ENCODE assay signal across 8 cellular contexts in genomic region chr6:33391278-33392167, GRCh38. TPM values are rescaled to one million over a fixed set of nuclear protein-coding genes. Genes with fewer than 3 reads are reported as not detected.
A peak's percentile ranks its signal among the peaks of the same experiment; 100 is the strongest.
DNase-seq lines count a peak whose midpoint lies in the region; ATAC-seq and TF ChIP-seq lines count a peak whose summit lies in the region.

Gene KIFC1 (plus strand): TSS chr6:33391823. CDS start chr6:33391986, 163 bp downstream.

- H3K9ac ChIP-seq in colonic mucosa (ENCODE audit: low read depth in 2 of 2, low read length in 2 of 2): peak within 1 kb of the TSS; percentile 58 to 66

- peak within 1 kb of the TSS; percentile 86 for H3K27ac ChIP-seq in colonic mucosa
- H3K27ac ChIP-seq in layer of hippocampus (ENCODE audit: low read depth, low read length): peak within 1 kb of the TSS; percentile 93

- peaks cover 6% of the 10 kb centered on the region for H3K4me1 ChIP-seq in colonic mucosa

- peak; percentile 73 for ATAC-seq in HG03457 (IDR thresholded peaks at IDR 0.05; ENCODE audit: unreplicated experiment)

- CTCF ChIA-PET in BJ (lab: Yijun Ruan, JAX): interaction anchor here (0.7 to 2.3 kb wide), 10 partner anchors 11 to 203 kb away, joined by 3 to 19 read pairs (median 4); no protein-coding TSS in a partner anchor

- peak; percentile 99 for TF ChIP-seq CTCF in BJ (IDR thresholded peaks at IDR 0.05; ENCODE audit: insufficient read depth, low read depth, low read length)
- TF ChIP-seq CTCF in colonic mucosa (IDR thresholded peaks at IDR 0.05): peak; percentile 94

- H3K27me3 ChIP-seq in BJ (ENCODE audit: control insufficient read depth, insufficient read depth, low read length) (no peaks in the 10 kb centered on the region), colonic mucosa (no peaks in the 10 kb centered on the region), layer of hippocampus (ENCODE audit: control insufficient read depth, insufficient read depth, low read length) (no peaks in the 10 kb centered on the region)

- H3K9me3 ChIP-seq in colonic mucosa: no peaks in the 10 kb centered on the region

- intact Hi-C loops in colonic mucosa (cut with DNase I): no loop called here

- H3K4me3 ChIP-seq in BJ (ENCODE audit: low read depth, low read length) (peak within 1 kb of the TSS; percentile 87), colonic mucosa (peak within 1 kb of the TSS; percentile 66)

- DNase-seq in BJ (ENCODE audit: low read depth) (peak; percentile 99), GM19238 (ENCODE audit: insufficient read length, low spot score) (peak; percentile 93), NCI-H524 treated with DMSO at 0.1 percent for 48 hours (lab: John Stamatoyannopoulos, UW) (peak; percentile 98), colonic mucosa (peak; percentile 100)
- peak; percentile 99 for DNase-seq in activated CD4-positive, alpha-beta T cell treated with anti-CD3 and anti-CD28 coated beads for 48 hours
- peak; percentile 99 for DNase-seq in stimulated activated CD4-positive, alpha-beta T cell treated with anti-CD3 and anti-CD28 coated beads, Interleukin-1b, Interleukin-23, amount 100 ng/mL, for 48 hours

- POLR2A ChIA-PET in BJ (lab: Charles Lee): no interaction called here

- H3K36me3 ChIP-seq in BJ (ENCODE audit: control insufficient read depth, insufficient read depth, low read length) (no peaks in the 10 kb centered on the region), colonic mucosa (no peaks in the 10 kb centered on the region)

RNA-seq across cellular contexts. Expression of gene KIFC1, which starts in this region (rescaled TPM):
- polyA plus RNA-seq in BJ (2011; rRNA removed): 24.2 and 32.4 TPM in 2 replicates
- 20.8 and 29.6 TPM in 2 replicates for polyA minus RNA-seq in BJ (2011; rRNA and poly(A)+ RNA removed)
- 10 to 100 TPM; 15.8 to 74.6 TPM for total RNA-seq in colonic mucosa

Comparison
In these comparisons a context has a peak if more than half of its experiments do, and no peak if none do; other contexts are left out.
1. Peak in every context shown above with its lines: DNase-seq, ATAC-seq, H3K4me3 ChIP-seq and H3K27ac ChIP-seq.